ENCODE assay signal across 8 cellular contexts in the genomic region with DNA sequence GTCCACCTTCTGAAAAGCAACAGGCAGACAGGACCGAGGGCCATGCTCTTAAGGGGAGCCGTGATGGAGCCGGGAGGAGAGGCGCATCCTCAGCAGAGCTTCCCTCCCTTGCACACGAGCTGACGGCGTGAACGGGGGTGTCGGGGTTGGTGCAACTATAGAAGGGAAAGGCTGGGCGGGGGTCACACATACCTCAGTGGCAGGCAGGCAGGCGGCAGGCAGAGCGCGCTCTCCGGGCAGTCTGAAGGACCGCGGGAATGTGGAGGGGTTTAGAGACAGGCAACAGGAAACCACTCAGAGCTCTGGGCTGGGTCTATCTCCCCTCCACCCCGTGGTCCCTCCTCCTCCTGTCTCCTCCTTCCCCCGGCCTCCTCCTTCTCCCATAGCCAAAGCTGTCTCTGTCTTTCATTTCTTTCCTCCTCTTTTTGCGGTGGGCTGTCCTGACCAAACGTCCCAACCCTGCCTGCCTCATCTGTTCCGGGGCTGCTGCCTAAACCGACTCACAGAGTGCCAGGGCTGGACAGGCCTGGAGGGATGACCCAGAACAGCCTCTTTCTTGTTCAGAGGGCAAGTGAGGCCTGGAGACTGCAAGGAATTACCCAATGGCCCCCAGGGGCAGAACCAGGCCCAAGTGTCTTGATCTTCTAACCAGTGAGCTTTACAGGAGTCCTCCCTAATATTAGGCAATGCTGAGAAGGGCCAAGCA. TPM values are rescaled to one million over a fixed set of nuclear protein-coding genes. Genes with fewer than 3 reads are reported as not detected.
A peak's percentile ranks its signal among the peaks of the same experiment; 100 is the strongest.
DNase-seq lines count a peak whose midpoint lies in the region; ATAC-seq and TF ChIP-seq lines count a peak whose summit lies in the region.

A gene with protein sequence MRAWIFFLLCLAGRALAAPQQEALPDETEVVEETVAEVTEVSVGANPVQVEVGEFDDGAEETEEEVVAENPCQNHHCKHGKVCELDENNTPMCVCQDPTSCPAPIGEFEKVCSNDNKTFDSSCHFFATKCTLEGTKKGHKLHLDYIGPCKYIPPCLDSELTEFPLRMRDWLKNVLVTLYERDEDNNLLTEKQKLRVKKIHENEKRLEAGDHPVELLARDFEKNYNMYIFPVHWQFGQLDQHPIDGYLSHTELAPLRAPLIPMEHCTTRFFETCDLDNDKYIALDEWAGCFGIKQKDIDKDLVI (minus strand): TSS at position 243 of the 706 bp plus-strand sequence. CDS start 10,727 bp downstream, outside the sequence.

- intact Hi-C loops in A673 (cut with micrococcal nuclease; ENCODE audit: unreplicated experiment) = no loop called here

- H3K27me3 ChIP-seq in A673 (replicated peaks; ENCODE audit: insufficient read depth, low read depth, low read length, poor library complexity) (no peaks in the 10 kb centered on the region), SJSA1 (replicated peaks) (no peaks in the 10 kb centered on the region)

- H3K4me1 ChIP-seq in A673 (ENCODE audit: insufficient read depth, low read length, poor library complexity, severe bottlenecking) (peaks cover 44% of the 10 kb centered on the region), SJSA1 (replicated peaks) (peaks cover 50% of the 10 kb centered on the region)

- ATAC-seq in GM18858 (IDR thresholded peaks at IDR 0.05; ENCODE audit: unreplicated experiment) (peak; percentile 43), HG03095 (IDR thresholded peaks at IDR 0.05; ENCODE audit: unreplicated experiment) (peak; percentile 71)

- H3K27ac ChIP-seq in A673 (ENCODE audit: low read depth, low read length, poor library complexity, severe bottlenecking) (peak within 1 kb of the TSS; percentile 81), SJSA1 (peak within 1 kb of the TSS; percentile 91), substantia nigra (ENCODE audit: low read depth, low read length, poor library complexity, severe bottlenecking) (peak within 1 kb of the TSS; percentile 88)

- no peak for TF ChIP-seq CTCF in A673 (conservative IDR thresholded peaks at IDR 0.05; ENCODE audit: low read depth, low read length)

- CTCF ChIA-PET in A673 (lab: Charles Lee) = interaction anchor here (1.0 kb wide), 1 partner anchor 28 kb away, joined by 3 read pairs; no protein-coding TSS in a partner anchor

- H3K4me3 ChIP-seq in A673 (ENCODE audit: low read depth, low read length, poor library complexity, severe bottlenecking) (peak within 1 kb of the TSS; percentile 69), SJSA1 (peak within 1 kb of the TSS; percentile 58)

- POLR2A ChIA-PET in A673 (lab: Charles Lee; ENCODE audit: low non-redundant PET) = no interaction called here

- in situ Hi-C loops in endometrial microvascular endothelial cells (cut with HindIII; ENCODE audit: inconsistent ontology term, low pct_unique_long_range_greater_than_20kb, low sequenced_read_pairs) = no loop called here

- H3K9me3 ChIP-seq in A673 (ENCODE audit: low read depth, low read length, poor library complexity, severe bottlenecking) (no peaks in the 10 kb centered on the region), SJSA1 (replicated peaks) (no peaks in the 10 kb centered on the region)

- DNase-seq in A673 (ENCODE audit: low spot score) (peak; percentile 87), SJSA1 (ENCODE audit: low read depth in 1 of 2, low spot score in 2 of 2) (peak; percentile 95 to 98), lung microvascular endothelial cell (ENCODE audit: low read depth in 2 of 2) (peak; percentile 56 to 89), substantia nigra (lab: John Stamatoyannopoulos, UW) (peak in 47 of 49 donors; percentile 14 to 88 (median 63)), NOMO-1 treated with DMSO at 0.1 percent for 48 hours (lab: John Stamatoyannopoulos, UW; ENCODE audit: unreplicated experiment) (no peak)

- BruUV-seq in A673 (replicated peaks; lab: Mats Ljungman, UMichigan) = no TSS peak

- H3K36me3 ChIP-seq in A673 (ENCODE audit: insufficient read depth, low read length, poor library complexity, severe bottlenecking) (no peaks in the 10 kb centered on the region), SJSA1 (peaks cover 44% of the 10 kb centered on the region)

RNA-seq across cellular contexts. Expression of the gene that starts here (rescaled TPM):
- total RNA-seq in A673 (2021) (268 and 339 TPM in 2 replicates), endometrial microvascular endothelial cells (ENCODE audit: inconsistent ontology term) (1,193 TPM), lung microvascular endothelial cell (92.5 and 367 TPM in 2 replicates)
- 2,833 and 2,882 TPM in 2 replicates for total RNA-seq in SJSA1 (2014; rRNA removed; shearing (Covaris generic))
